1 cellular context compared by ENCODE assay signal in the genomic region with DNA sequence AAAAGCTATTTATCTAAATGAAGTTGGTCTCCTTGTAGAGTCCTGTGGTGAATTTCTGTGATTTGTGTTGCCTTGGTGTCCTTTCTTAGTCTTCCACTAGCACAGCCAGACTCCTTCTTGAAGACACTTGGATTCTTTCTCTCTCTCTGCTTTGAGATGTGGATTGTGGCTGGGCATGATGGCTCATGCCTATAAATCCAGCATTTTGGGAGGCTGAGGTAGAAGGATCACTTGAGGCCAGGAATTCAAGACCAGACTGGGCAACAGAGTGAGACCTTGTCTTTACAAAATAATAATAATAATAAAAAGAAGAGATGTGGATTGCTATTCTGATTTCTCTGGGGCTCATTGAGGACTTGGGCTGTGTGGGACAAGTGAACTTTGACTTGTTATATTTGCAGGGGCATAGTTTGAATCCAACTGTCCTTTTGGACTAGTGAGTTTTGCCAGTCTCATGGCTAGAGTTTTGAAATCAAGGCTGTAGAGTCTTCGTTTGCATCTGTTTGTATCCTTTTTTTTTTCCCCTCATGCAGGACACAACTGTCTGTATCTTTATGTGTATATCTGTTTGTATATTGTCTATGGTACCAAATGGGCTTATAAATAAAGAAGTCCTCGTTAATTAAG.
TF ChIP-seq lines count a peak whose summit lies in the region.

No MANE protein-coding gene starts in this region.

TF ChIP-seq in HepG2, 621 proteins besides CTCF, POLR2A, EP300 and RAD21 (continued from another document and continues in another):
- TF ChIP-seq, protein P1, sequence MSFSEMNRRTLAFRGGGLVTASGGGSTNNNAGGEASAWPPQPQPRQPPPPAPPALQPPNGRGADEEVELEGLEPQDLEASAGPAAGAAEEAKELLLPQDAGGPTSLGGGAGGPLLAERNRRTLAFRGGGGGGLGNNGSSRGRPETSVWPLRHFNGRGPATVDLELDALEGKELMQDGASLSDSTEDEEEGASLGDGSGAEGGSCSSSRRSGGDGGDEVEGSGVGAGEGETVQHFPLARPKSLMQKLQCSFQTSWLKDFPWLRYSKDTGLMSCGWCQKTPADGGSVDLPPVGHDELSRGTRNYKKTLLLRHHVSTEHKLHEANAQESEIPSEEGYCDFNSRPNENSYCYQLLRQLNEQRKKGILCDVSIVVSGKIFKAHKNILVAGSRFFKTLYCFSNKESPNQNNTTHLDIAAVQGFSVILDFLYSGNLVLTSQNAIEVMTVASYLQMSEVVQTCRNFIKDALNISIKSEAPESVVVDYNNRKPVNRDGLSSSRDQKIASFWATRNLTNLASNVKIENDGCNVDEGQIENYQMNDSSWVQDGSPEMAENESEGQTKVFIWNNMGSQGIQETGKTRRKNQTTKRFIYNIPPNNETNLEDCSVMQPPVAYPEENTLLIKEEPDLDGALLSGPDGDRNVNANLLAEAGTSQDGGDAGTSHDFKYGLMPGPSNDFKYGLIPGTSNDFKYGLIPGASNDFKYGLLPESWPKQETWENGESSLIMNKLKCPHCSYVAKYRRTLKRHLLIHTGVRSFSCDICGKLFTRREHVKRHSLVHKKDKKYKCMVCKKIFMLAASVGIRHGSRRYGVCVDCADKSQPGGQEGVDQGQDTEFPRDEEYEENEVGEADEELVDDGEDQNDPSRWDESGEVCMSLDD (CRISPR knock-in tag; IDR thresholded peaks at IDR 0.05; ENCODE audit: borderline replicate concordance), result no peak
- TF ChIP-seq ZNF629 (CRISPR knock-in tag; conservative IDR thresholded peaks at IDR 0.05), result peak; percentile 43; the same call in 1 of the 2 replicates
- no peak for TF ChIP-seq CAMTA2 (CRISPR knock-in tag; IDR thresholded peaks at IDR 0.05; ENCODE audit: borderline replicate concordance)
- TF ChIP-seq HNRNPL (IDR thresholded peaks at IDR 0.05; ENCODE audit: low read depth, low read length), result no peak
- TF ChIP-seq, protein P2, sequence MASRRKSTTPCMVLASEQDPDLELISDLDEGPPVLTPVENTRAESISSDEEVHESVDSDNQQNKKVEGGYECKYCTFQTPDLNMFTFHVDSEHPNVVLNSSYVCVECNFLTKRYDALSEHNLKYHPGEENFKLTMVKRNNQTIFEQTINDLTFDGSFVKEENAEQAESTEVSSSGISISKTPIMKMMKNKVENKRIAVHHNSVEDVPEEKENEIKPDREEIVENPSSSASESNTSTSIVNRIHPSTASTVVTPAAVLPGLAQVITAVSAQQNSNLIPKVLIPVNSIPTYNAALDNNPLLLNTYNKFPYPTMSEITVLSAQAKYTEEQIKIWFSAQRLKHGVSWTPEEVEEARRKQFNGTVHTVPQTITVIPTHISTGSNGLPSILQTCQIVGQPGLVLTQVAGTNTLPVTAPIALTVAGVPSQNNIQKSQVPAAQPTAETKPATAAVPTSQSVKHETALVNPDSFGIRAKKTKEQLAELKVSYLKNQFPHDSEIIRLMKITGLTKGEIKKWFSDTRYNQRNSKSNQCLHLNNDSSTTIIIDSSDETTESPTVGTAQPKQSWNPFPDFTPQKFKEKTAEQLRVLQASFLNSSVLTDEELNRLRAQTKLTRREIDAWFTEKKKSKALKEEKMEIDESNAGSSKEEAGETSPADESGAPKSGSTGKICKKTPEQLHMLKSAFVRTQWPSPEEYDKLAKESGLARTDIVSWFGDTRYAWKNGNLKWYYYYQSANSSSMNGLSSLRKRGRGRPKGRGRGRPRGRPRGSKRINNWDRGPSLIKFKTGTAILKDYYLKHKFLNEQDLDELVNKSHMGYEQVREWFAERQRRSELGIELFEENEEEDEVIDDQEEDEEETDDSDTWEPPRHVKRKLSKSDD (CRISPR knock-in tag; IDR thresholded peaks at IDR 0.05; ENCODE audit: low read depth), result no peak
- no peak for TF ChIP-seq ZNF10 (CRISPR knock-in tag; IDR thresholded peaks at IDR 0.05; ENCODE audit: borderline replicate concordance, low read depth)
- no peak for TF ChIP-seq PLRG1 (conservative IDR thresholded peaks at IDR 0.05)
- TF ChIP-seq ZNF34 (CRISPR knock-in tag; IDR thresholded peaks at IDR 0.05; ENCODE audit: borderline replicate concordance), result no peak
- TF ChIP-seq CREB1 (IDR thresholded peaks at IDR 0.05), result no peak
- TF ChIP-seq CREB1 (CRISPR knock-in tag; IDR thresholded peaks at IDR 0.05), result no peak
- TF ChIP-seq, protein P3, sequence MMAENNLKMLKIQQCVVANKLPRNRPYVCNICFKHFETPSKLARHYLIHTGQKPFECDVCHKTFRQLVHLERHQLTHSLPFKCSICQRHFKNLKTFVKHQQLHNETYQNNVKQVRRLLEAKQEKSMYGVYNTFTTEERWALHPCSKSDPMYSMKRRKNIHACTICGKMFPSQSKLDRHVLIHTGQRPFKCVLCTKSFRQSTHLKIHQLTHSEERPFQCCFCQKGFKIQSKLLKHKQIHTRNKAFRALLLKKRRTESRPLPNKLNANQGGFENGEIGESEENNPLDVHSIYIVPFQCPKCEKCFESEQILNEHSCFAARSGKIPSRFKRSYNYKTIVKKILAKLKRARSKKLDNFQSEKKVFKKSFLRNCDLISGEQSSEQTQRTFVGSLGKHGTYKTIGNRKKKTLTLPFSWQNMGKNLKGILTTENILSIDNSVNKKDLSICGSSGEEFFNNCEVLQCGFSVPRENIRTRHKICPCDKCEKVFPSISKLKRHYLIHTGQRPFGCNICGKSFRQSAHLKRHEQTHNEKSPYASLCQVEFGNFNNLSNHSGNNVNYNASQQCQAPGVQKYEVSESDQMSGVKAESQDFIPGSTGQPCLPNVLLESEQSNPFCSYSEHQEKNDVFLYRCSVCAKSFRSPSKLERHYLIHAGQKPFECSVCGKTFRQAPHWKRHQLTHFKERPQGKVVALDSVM (CRISPR knock-in tag; IDR thresholded peaks at IDR 0.05), result peak; percentile 60
- TF ChIP-seq, protein P4, sequence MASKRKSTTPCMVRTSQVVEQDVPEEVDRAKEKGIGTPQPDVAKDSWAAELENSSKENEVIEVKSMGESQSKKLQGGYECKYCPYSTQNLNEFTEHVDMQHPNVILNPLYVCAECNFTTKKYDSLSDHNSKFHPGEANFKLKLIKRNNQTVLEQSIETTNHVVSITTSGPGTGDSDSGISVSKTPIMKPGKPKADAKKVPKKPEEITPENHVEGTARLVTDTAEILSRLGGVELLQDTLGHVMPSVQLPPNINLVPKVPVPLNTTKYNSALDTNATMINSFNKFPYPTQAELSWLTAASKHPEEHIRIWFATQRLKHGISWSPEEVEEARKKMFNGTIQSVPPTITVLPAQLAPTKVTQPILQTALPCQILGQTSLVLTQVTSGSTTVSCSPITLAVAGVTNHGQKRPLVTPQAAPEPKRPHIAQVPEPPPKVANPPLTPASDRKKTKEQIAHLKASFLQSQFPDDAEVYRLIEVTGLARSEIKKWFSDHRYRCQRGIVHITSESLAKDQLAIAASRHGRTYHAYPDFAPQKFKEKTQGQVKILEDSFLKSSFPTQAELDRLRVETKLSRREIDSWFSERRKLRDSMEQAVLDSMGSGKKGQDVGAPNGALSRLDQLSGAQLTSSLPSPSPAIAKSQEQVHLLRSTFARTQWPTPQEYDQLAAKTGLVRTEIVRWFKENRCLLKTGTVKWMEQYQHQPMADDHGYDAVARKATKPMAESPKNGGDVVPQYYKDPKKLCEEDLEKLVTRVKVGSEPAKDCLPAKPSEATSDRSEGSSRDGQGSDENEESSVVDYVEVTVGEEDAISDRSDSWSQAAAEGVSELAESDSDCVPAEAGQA (IDR thresholded peaks at IDR 0.05; ENCODE audit: low read depth), result no peak
- TF ChIP-seq, protein P4 (CRISPR knock-in tag; IDR thresholded peaks at IDR 0.05; ENCODE audit: borderline replicate concordance), result no peak
- peak; percentile 59 for TF ChIP-seq MED1 (CRISPR knock-in tag; IDR thresholded peaks at IDR 0.05)
- no peak for TF ChIP-seq ATF1 (CRISPR knock-in tag; IDR thresholded peaks at IDR 0.05)
- TF ChIP-seq ZNF639 (CRISPR knock-in tag; conservative IDR thresholded peaks at IDR 0.05), result 0 out of 2 replicates have a peak, but pooled peaks have one; percentile 39
- TF ChIP-seq FOXP1 (IDR thresholded peaks at IDR 0.05), result no peak
- peak; percentile 47; the same call in 1 of the 2 replicates for TF ChIP-seq FOXP1 (CRISPR knock-in tag; IDR thresholded peaks at IDR 0.05)
- TF ChIP-seq IRF2 (CRISPR knock-in tag; IDR thresholded peaks at IDR 0.05), result 0 out of 2 replicates have a peak, but pooled peaks have one; percentile 26
- no peak for TF ChIP-seq GATAD1 (CRISPR knock-in tag; IDR thresholded peaks at IDR 0.05)
- TF ChIP-seq ZNF326 (CRISPR knock-in tag; IDR thresholded peaks at IDR 0.05; ENCODE audit: borderline replicate concordance), result no peak
- TF ChIP-seq SMAD3 (CRISPR knock-in tag; IDR thresholded peaks at IDR 0.05), result no peak
- no peak for TF ChIP-seq ZNF747 (CRISPR knock-in tag; IDR thresholded peaks at IDR 0.05; ENCODE audit: borderline replicate concordance)
- TF ChIP-seq, protein P5, sequence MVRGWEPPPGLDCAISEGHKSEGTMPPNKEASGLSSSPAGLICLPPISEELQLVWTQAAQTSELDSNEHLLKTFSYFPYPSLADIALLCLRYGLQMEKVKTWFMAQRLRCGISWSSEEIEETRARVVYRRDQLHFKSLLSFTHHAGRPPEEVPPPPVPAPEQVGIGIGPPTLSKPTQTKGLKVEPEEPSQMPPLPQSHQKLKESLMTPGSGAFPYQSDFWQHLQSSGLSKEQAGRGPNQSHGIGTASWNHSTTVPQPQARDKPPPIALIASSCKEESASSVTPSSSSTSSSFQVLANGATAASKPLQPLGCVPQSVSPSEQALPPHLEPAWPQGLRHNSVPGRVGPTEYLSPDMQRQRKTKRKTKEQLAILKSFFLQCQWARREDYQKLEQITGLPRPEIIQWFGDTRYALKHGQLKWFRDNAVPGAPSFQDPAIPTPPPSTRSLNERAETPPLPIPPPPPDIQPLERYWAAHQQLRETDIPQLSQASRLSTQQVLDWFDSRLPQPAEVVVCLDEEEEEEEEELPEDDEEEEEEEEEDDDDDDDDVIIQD (CRISPR knock-in tag; IDR thresholded peaks at IDR 0.05; ENCODE audit: low read depth), result peak; percentile 57; the same call in 1 of the 2 replicates
- no peak for TF ChIP-seq NCOA1 (CRISPR knock-in tag; IDR thresholded peaks at IDR 0.05)
- no peak for TF ChIP-seq ZNF737 (CRISPR knock-in tag; IDR thresholded peaks at IDR 0.05; ENCODE audit: borderline replicate concordance)
- no peak for TF ChIP-seq GABPA (IDR thresholded peaks at IDR 0.05; ENCODE audit: low read depth, low read length)
- TF ChIP-seq GABPA (CRISPR knock-in tag; IDR thresholded peaks at IDR 0.05; ENCODE audit: low read depth), result no peak
- no peak for TF ChIP-seq KDM5A (IDR thresholded peaks at IDR 0.05; ENCODE audit: borderline replicate concordance, low read length)
- no peak for TF ChIP-seq NFRKB (IDR thresholded peaks at IDR 0.05)
- peak in 1 of 2 experiments; percentile 58; a peak in 2 of 4 replicates for TF ChIP-seq NR2F1 (CRISPR knock-in tag; IDR thresholded peaks at IDR 0.05)
- TF ChIP-seq EED (CRISPR knock-in tag; IDR thresholded peaks at IDR 0.05), result no peak
- no peak for TF ChIP-seq ZNF274 (CRISPR knock-in tag; IDR thresholded peaks at IDR 0.05)
- no peak for TF ChIP-seq FUBP1 (CRISPR knock-in tag; IDR thresholded peaks at IDR 0.05; ENCODE audit: borderline replicate concordance)
- no peak for TF ChIP-seq MAFK (conservative IDR thresholded peaks at IDR 0.05 in 1 of 2, IDR thresholded peaks at IDR 0.05 in 1 of 2; ENCODE audit: low read length in 2 of 2)
- TF ChIP-seq SKI (IDR thresholded peaks at IDR 0.05; ENCODE audit: partially characterized antibody), result no peak
- TF ChIP-seq, protein P6, sequence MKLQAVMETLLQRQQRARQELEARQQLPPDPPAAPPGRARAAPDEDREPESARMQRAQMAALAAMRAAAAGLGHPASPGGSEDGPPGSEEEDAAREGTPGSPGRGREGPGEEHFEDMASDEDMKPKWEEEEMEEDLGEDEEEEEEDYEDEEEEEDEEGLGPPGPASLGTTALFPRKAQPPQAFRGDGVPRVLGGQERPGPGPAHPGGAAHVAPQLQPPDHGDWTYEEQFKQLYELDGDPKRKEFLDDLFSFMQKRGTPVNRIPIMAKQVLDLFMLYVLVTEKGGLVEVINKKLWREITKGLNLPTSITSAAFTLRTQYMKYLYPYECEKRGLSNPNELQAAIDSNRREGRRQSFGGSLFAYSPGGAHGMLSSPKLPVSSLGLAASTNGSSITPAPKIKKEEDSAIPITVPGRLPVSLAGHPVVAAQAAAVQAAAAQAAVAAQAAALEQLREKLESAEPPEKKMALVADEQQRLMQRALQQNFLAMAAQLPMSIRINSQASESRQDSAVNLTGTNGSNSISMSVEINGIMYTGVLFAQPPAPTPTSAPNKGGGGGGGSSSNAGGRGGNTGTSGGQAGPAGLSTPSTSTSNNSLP (IDR thresholded peaks at IDR 0.05; ENCODE audit: low read depth, low read length), result no peak
- no peak for TF ChIP-seq FOXK1 (CRISPR knock-in tag; IDR thresholded peaks at IDR 0.05; ENCODE audit: borderline replicate concordance, low read depth)
